14 cellular contexts compared by ENCODE assay signal in the genomic region with DNA sequence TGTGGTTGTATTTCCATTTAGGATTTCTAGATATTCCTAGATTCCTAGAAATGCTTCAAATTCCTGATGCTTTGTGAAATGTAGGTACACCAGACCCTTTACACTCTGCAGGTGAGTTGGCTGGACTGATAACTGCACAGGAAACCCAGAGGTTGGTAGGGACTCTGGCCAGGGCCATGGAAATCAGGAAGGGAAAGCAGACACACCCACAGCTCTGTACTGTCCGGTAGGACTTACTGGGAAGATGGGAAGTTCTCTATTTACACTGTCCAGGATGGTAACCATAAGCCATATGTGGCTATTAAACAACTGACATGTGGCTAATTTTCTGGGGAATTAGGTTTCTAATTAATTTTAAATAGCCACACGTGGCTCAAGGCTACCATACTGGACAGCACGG. TPM values are rescaled to one million over a fixed set of nuclear protein-coding genes. Genes with fewer than 3 reads are reported as not detected.
DNase-seq lines count a peak whose midpoint lies in the region; ATAC-seq and TF ChIP-seq lines count a peak whose summit lies in the region.
"Had no signal": no experiment of that assay in that cellular context is flagged by ENCODE, and none has a peak within 500 bp of the region (broad histone marks: within the 10 kb centered on the region; RNA-seq: fewer than 3 reads in every experiment).

No MANE protein-coding gene starts in this region.

- H3K4me3 ChIP-seq in CD8-positive, alpha-beta T cell (ENCODE audit: low read depth, low read length), result no peak overlapping the region
- H3K4me3 ChIP-seq in mucosa of descending colon, result no peak overlapping the region
- H3K4me3 ChIP-seq in GM23338, result no peak overlapping the region
- H3K4me3 ChIP-seq in A673 (ENCODE audit: low read depth, low read length, poor library complexity, severe bottlenecking), result no peak overlapping the region
- H3K4me3 ChIP-seq in PC-9, result no peak overlapping the region
- H3K4me3 ChIP-seq: A549 had no signal

- no peak for DNase-seq in activated naive CD8-positive, alpha-beta T cell treated with anti-CD3 and anti-CD28 coated beads, Interleukin-2, amount 50 U/mL, for 24 hours
- DNase-seq in CD8-positive, alpha-beta T cell, result no peak
- DNase-seq in activated naive CD8-positive, alpha-beta T cell treated with anti-CD3 and anti-CD28 coated beads for 36 hours, result no peak
- DNase-seq in mucosa of descending colon (no peak), GM23338 (ENCODE audit: low spot score) (no peak), A673 (ENCODE audit: low spot score) (no peak), PC-9 (no peak)
- DNase-seq: EL, KG1, NCI-H1436, NCI-H2081 treated with DMSO at 0.1 percent for 48 hours, NCI-H510A had no signal

- no peak overlapping the region for H3K27ac ChIP-seq in CD8-positive, alpha-beta T cell (ENCODE audit: low read depth, low read length)
- H3K27ac ChIP-seq in GM23338 (ENCODE audit: low read depth), result no peak overlapping the region
- no peak overlapping the region for H3K27ac ChIP-seq in A673 (ENCODE audit: low read depth, low read length, poor library complexity, severe bottlenecking)
- H3K27ac ChIP-seq in PC-9, result no peak overlapping the region

- H3K27ac Mint-ChIP-seq in activated naive CD8-positive, alpha-beta T cell, result peak overlapping the region; percentile 64
- no peak overlapping the region for H3K27ac Mint-ChIP-seq in activated naive CD8-positive, alpha-beta T cell treated with anti-CD3 and anti-CD28 coated beads, Interleukin-2, amount 50 U/mL, for 24 hours
- peak overlapping the region; percentile 86 for H3K27ac Mint-ChIP-seq in CD8-positive, alpha-beta T cell
- peak overlapping the region; percentile 16 for H3K27ac Mint-ChIP-seq in activated naive CD8-positive, alpha-beta T cell treated with anti-CD3 and anti-CD28 coated beads for 36 hours
- H3K27ac Mint-ChIP-seq in GM23338, result no peak overlapping the region

- H3K27me3 Mint-ChIP-seq in activated naive CD8-positive, alpha-beta T cell, result no peaks in the 10 kb centered on the region
- no peaks in the 10 kb centered on the region for H3K27me3 Mint-ChIP-seq in activated naive CD8-positive, alpha-beta T cell treated with anti-CD3 and anti-CD28 coated beads, Interleukin-2, amount 50 U/mL, for 24 hours
- H3K27me3 Mint-ChIP-seq in CD8-positive, alpha-beta T cell (ENCODE audit: low read depth), result no peaks in the 10 kb centered on the region
- no peaks in the 10 kb centered on the region for H3K27me3 Mint-ChIP-seq in activated naive CD8-positive, alpha-beta T cell treated with anti-CD3 and anti-CD28 coated beads for 36 hours
- no peaks in the 10 kb centered on the region for H3K27me3 Mint-ChIP-seq in GM23338 (ENCODE audit: insufficient read depth, low read depth, poor library complexity)

- no peaks in the 10 kb centered on the region for H3K4me1 ChIP-seq in CD8-positive, alpha-beta T cell (ENCODE audit: insufficient read depth, low read length)
- peaks cover 41% of the 10 kb centered on the region for H3K4me1 ChIP-seq in mucosa of descending colon (ENCODE audit: low read depth)
- peaks cover 10% of the 10 kb centered on the region for H3K4me1 ChIP-seq in GM23338 (ENCODE audit: insufficient read depth)
- no peaks in the 10 kb centered on the region for H3K4me1 ChIP-seq in A673 (ENCODE audit: insufficient read depth, low read length, poor library complexity, severe bottlenecking)
- H3K4me1 ChIP-seq in PC-9 (replicated peaks; ENCODE audit: insufficient read depth), result no peaks in the 10 kb centered on the region

- TF ChIP-seq CTCF in CD8-positive, alpha-beta T cell (IDR thresholded peaks at IDR 0.05), result no peak
- TF ChIP-seq CTCF in mucosa of descending colon (IDR thresholded peaks at IDR 0.05) (no peak), GM23338 (conservative IDR thresholded peaks at IDR 0.05; ENCODE audit: low read depth in 2 of 2) (no peak), A673 (conservative IDR thresholded peaks at IDR 0.05; ENCODE audit: low read depth, low read length) (no peak), PC-9 (conservative IDR thresholded peaks at IDR 0.05) (no peak)

- no peak for ATAC-seq in activated naive CD8-positive, alpha-beta T cell treated with anti-CD3 and anti-CD28 coated beads, Interleukin-2, amount 50 U/mL, for 24 hours
- no peak for ATAC-seq in CD8-positive, alpha-beta T cell
- ATAC-seq in mucosa of descending colon (peak; percentile 66), GM23338 (no peak)

- CTCF ChIA-PET in CD8-positive, alpha-beta T cell (lab: Charles Lee), result no interaction called here
- CTCF ChIA-PET in A673 (lab: Charles Lee), result no interaction called here
- CTCF ChIA-PET in PC-9 (lab: Charles Lee), result no interaction called here

- H3K27me3 ChIP-seq in CD8-positive, alpha-beta T cell (ENCODE audit: insufficient read depth, low read length), result no peaks in the 10 kb centered on the region
- no peaks in the 10 kb centered on the region for H3K27me3 ChIP-seq in GM23338 (ENCODE audit: insufficient read depth)
- H3K27me3 ChIP-seq in A673 (replicated peaks; ENCODE audit: insufficient read depth, low read depth, low read length, poor library complexity), result no peaks in the 10 kb centered on the region
- no peaks in the 10 kb centered on the region for H3K27me3 ChIP-seq in PC-9 (ENCODE audit: insufficient read depth, low read depth)

- H2AFZ ChIP-seq in GM23338, result no peak overlapping the region
- H2AFZ ChIP-seq in PC-9, result no peak overlapping the region

- no peak overlapping the region for H3K4me2 ChIP-seq in GM23338
- no peak overlapping the region for H3K4me2 ChIP-seq in PC-9
- H3K4me2 ChIP-seq: A549 had no signal

- peaks cover 27% of the 10 kb centered on the region for H3K4me1 Mint-ChIP-seq in activated naive CD8-positive, alpha-beta T cell (ENCODE audit: low read depth)
- H3K4me1 Mint-ChIP-seq in activated naive CD8-positive, alpha-beta T cell treated with anti-CD3 and anti-CD28 coated beads, Interleukin-2, amount 50 U/mL, for 24 hours, result peaks cover 15% of the 10 kb centered on the region
- H3K4me1 Mint-ChIP-seq in CD8-positive, alpha-beta T cell (ENCODE audit: low read depth), result peaks cover 18% of the 10 kb centered on the region
- H3K4me1 Mint-ChIP-seq in activated naive CD8-positive, alpha-beta T cell treated with anti-CD3 and anti-CD28 coated beads for 36 hours, result peaks cover 16% of the 10 kb centered on the region
- H3K4me1 Mint-ChIP-seq in GM23338, result peaks cover 14% of the 10 kb centered on the region

- H3K79me2 ChIP-seq in GM23338 (replicated peaks; ENCODE audit: insufficient read depth) (no peaks in the 10 kb centered on the region), PC-9 (ENCODE audit: low read depth) (no peaks in the 10 kb centered on the region)

- POLR2A ChIA-PET in CD8-positive, alpha-beta T cell (lab: Charles Lee), result interaction anchor here (0.8 kb wide), 1 partner anchor 11 kb away, joined by 3 read pairs; no protein-coding TSS in a partner anchor
- POLR2A ChIA-PET in A673 (lab: Charles Lee; ENCODE audit: low non-redundant PET) (no interaction called here), PC-9 (lab: Charles Lee; ENCODE audit: unreplicated experiment) (no interaction called here)

- no peaks in the 10 kb centered on the region for H3K9me3 ChIP-seq in CD8-positive, alpha-beta T cell (ENCODE audit: low read length)
- H3K9me3 ChIP-seq in mucosa of descending colon (no peaks in the 10 kb centered on the region), A673 (ENCODE audit: low read depth, low read length, poor library complexity, severe bottlenecking) (no peaks in the 10 kb centered on the region), PC-9 (ENCODE audit: insufficient read depth, low read depth) (no peaks in the 10 kb centered on the region)
- H3K9me3 ChIP-seq: A549 had no signal

- H3F3A ChIP-seq in GM23338 (replicated peaks; ENCODE audit: low read depth), result no peaks in the 10 kb centered on the region
- H3F3A ChIP-seq in PC-9 (ENCODE audit: insufficient read depth, low read depth), result no peaks in the 10 kb centered on the region

- H3K36me3 Mint-ChIP-seq in activated naive CD8-positive, alpha-beta T cell, result peaks cover 6% of the 10 kb centered on the region
- H3K36me3 Mint-ChIP-seq in activated naive CD8-positive, alpha-beta T cell treated with anti-CD3 and anti-CD28 coated beads, Interleukin-2, amount 50 U/mL, for 24 hours (ENCODE audit: low read depth), result peaks cover 27% of the 10 kb centered on the region
- H3K36me3 Mint-ChIP-seq in CD8-positive, alpha-beta T cell, result peaks cover 73% of the 10 kb centered on the region
- peaks cover 29% of the 10 kb centered on the region for H3K36me3 Mint-ChIP-seq in activated naive CD8-positive, alpha-beta T cell treated with anti-CD3 and anti-CD28 coated beads for 36 hours
- H3K36me3 Mint-ChIP-seq in GM23338 (ENCODE audit: low read depth), result no peaks in the 10 kb centered on the region

- peaks cover 37% of the 10 kb centered on the region for H3K36me3 ChIP-seq in CD8-positive, alpha-beta T cell (ENCODE audit: insufficient read depth, low read length)
- peaks cover 3% of the 10 kb centered on the region for H3K36me3 ChIP-seq in mucosa of descending colon (ENCODE audit: low read depth)
- H3K36me3 ChIP-seq in GM23338 (ENCODE audit: insufficient read depth), result no peaks in the 10 kb centered on the region
- no peaks in the 10 kb centered on the region for H3K36me3 ChIP-seq in A673 (ENCODE audit: insufficient read depth, low read length, poor library complexity, severe bottlenecking)
- H3K36me3 ChIP-seq in PC-9 (ENCODE audit: low read depth), result no peaks in the 10 kb centered on the region

- no peaks in the 10 kb centered on the region for H3K9me3 Mint-ChIP-seq in activated naive CD8-positive, alpha-beta T cell (ENCODE audit: low read depth)
- H3K9me3 Mint-ChIP-seq in activated naive CD8-positive, alpha-beta T cell treated with anti-CD3 and anti-CD28 coated beads, Interleukin-2, amount 50 U/mL, for 24 hours, result no peaks in the 10 kb centered on the region
- H3K9me3 Mint-ChIP-seq in CD8-positive, alpha-beta T cell, result no peaks in the 10 kb centered on the region
- no peaks in the 10 kb centered on the region for H3K9me3 Mint-ChIP-seq in activated naive CD8-positive, alpha-beta T cell treated with anti-CD3 and anti-CD28 coated beads for 36 hours
- no peaks in the 10 kb centered on the region for H3K9me3 Mint-ChIP-seq in GM23338

- H4K20me1 ChIP-seq in GM23338 (replicated peaks; ENCODE audit: insufficient read depth), result no peaks in the 10 kb centered on the region
- no peaks in the 10 kb centered on the region for H4K20me1 ChIP-seq in PC-9 (ENCODE audit: insufficient read depth)

- intact Hi-C loops in CD8-positive, alpha-beta T cell (cut with DNase I, micrococcal nuclease), result no loop called here
- intact Hi-C loops in mucosa of descending colon (cut with DNase I, micrococcal nuclease) (no loop called here), A673 (cut with micrococcal nuclease; ENCODE audit: unreplicated experiment) (no loop called here), PC-9 (cut with micrococcal nuclease; ENCODE audit: unreplicated experiment) (no loop called here)

- H3K4me3 Mint-ChIP-seq in activated naive CD8-positive, alpha-beta T cell, result no peak overlapping the region
- H3K4me3 Mint-ChIP-seq in activated naive CD8-positive, alpha-beta T cell treated with anti-CD3 and anti-CD28 coated beads, Interleukin-2, amount 50 U/mL, for 24 hours, result no peak overlapping the region
- no peak overlapping the region for H3K4me3 Mint-ChIP-seq in CD8-positive, alpha-beta T cell
- H3K4me3 Mint-ChIP-seq in activated naive CD8-positive, alpha-beta T cell treated with anti-CD3 and anti-CD28 coated beads for 36 hours, result no peak overlapping the region
- H3K4me3 Mint-ChIP-seq in GM23338, result no peak overlapping the region

- H3K9me2 ChIP-seq in GM23338 (ENCODE audit: insufficient read depth) (no peaks in the 10 kb centered on the region), PC-9 (ENCODE audit: insufficient read depth) (no peaks in the 10 kb centered on the region)

- BruUV-seq in A673 (replicated peaks; lab: Mats Ljungman, UMichigan), result no TSS peak
- no TSS peak for BruUV-seq in PC-9 (replicated peaks; lab: Mats Ljungman, UMichigan)

RNA-seq across cellular contexts. Expression of a gene that starts 31.4 kb away (rescaled TPM):
- total RNA-seq in CD8-positive, alpha-beta T cell, result 1 to 10 TPM; 7.2 to 7.8 TPM
- total RNA-seq in activated naive CD8-positive, alpha-beta T cell treated with anti-CD3 and anti-CD28 coated beads for 36 hours, result 10 to 100 TPM; 14.5 to 15.7 TPM
- total RNA-seq in mucosa of descending colon, result 1 to 10 TPM; 1.7 to 4.1 (median 4.0) TPM
- total RNA-seq in GM23338 (2014; rRNA removed; shearing (Covaris generic)), result 4.0 and 7.0 TPM in 2 replicates
- 0.99 and 1.2 TPM in 2 replicates for polyA plus RNA-seq in GM23338 (2016; fragmentation: Nextera tagmentation; extraction: Ambion mirVana)
- total RNA-seq in A673 (2021), result 12.6 and 13.9 TPM in 2 replicates
- 8.3 and 9.7 TPM in 2 replicates for total RNA-seq in PC-9 (2021)

Comparison
In these comparisons a context has a peak if more than half of its experiments do, and no peak if none do; other contexts are left out.
1. H3K27ac Mint-ChIP-seq: peak in activated naive CD8-positive, alpha-beta T cell (single experiment), CD8-positive, alpha-beta T cell (single experiment) and activated naive CD8-positive, alpha-beta T cell treated with anti-CD3 and anti-CD28 coated beads for 36 hours (single experiment); none in activated naive CD8-positive, alpha-beta T cell treated with anti-CD3 and anti-CD28 coated beads, Interleukin-2, amount 50 U/mL, for 24 hours (single experiment) and GM23338 (single experiment).